In the genomic region with DNA sequence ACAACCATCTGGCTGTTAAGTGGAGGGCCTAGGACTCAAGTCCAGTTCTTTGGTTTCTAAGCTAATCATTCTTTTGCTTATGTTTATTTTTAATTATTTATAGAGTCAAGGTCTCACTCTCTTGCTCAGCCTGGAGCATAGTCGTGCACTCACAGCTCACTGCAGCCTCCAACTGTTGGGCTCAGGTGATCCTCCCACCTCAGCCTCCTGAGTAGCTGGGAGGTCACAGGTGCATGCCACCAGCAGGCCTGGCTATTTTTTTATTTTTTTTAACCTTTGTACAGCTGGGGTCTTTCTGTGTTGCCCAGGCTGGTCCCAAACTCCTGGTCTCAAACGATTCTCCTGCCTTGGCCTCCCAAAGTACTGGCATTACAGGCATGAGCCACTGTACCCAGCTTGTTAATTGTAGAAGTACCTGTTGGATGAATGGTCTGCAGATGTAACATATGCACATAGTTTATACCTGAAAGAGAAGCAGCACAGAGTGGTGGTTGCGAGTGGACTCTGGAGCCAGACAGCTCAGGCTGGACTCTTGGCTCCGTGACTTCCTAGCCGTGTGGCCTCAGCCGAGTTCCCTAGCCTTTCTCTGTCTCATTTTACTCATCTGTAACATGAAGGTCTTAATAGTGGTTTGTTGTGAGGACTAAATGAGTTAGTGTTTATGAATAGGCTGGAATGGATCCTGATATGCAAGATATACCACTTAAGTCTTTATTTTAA, we compare ENCODE assay signal across 27 cellular contexts.
"Had no signal": no experiment of that assay in that cellular context is flagged by ENCODE, and none has a peak within 500 bp of the region (broad histone marks: within the 10 kb centered on the region; RNA-seq: fewer than 3 reads in every experiment).

No MANE protein-coding gene starts in this region.

- H3K4me1 ChIP-seq: ascending aorta had no signal

- H3K27me3 Mint-ChIP-seq: activated naive CD8-positive, alpha-beta T cell treated with anti-CD3 and anti-CD28 coated beads, Interleukin-2, amount 50 U/mL, for 24 hours had no signal

- H3K27ac ChIP-seq: ascending aorta, Peyer's patch had no signal

- FAIRE-seq: bronchial epithelial cell had no signal

- DNase-seq: activated CD4-positive, alpha-beta T cell treated with anti-CD3 and anti-CD28 coated beads for 48 hours; activated CD4-positive, alpha-beta T cell treated with anti-CD3 and anti-CD28 coated beads, Interleukin-2, amount 50 U/mL, for 4 hours; activated CD4-positive, CD25-positive, alpha-beta regulatory T cell treated with anti-CD3 and anti-CD28 coated beads, Interleukin-2, amount 50 U/mL, for 72 hours; activated CD8-positive, alpha-beta memory T cell treated with anti-CD3 and anti-CD28 coated beads for 24 hours; activated effector memory CD4-positive, alpha-beta T cell treated with anti-CD3 and anti-CD28 coated beads, Interleukin-2, amount 50 U/mL, for 16 hours; activated naive CD4-positive, alpha-beta T cell treated with Interleukin-2 at 50 U/mL for 16 hours; activated naive CD8-positive, alpha-beta T cell treated with anti-CD3 and anti-CD28 coated beads, Interleukin-2, amount 50 U/mL, for 24 hours; activated T-cell treated with anti-CD3 and anti-CD28 coated beads, Interleukin-2, amount 50 U/mL, for 4 hours; amniotic stem cell; body of pancreas; central memory CD4-positive, alpha-beta T cell; KG1; NCI-H1092; NCI-H1930; NCI-H2171; NCI-H2227 treated with DMSO at 0.1 percent for 48 hours; NCI-H446 treated with DMSO at 0.1 percent for 48 hours; NCI-H524 treated with DMSO at 0.1 percent for 48 hours; NCI-H748 treated with DMSO at 0.1 percent for 48 hours; Peyer's patch; SHP77 treated with DMSO at 0.1 percent for 48 hours; T-helper 9 cell had no signal

- H3K4me3 Mint-ChIP-seq: activated naive CD8-positive, alpha-beta T cell treated with anti-CD3 and anti-CD28 coated beads, Interleukin-2, amount 50 U/mL, for 24 hours; activated T-cell treated with anti-CD3 and anti-CD28 coated beads, Interleukin-2, amount 50 U/mL, for 4 hours; T-helper 1 cell treated with Interleukin-12 subunit alpha and Interleukin-12 subunit beta and Interleukin-4 antibody, amounts not matched to agents 30 μg/mL and 1 μg/mL, for 36 hours; WTC11 had no signal

- H3K36me3 Mint-ChIP-seq: activated naive CD4-positive, alpha-beta T cell treated with anti-CD3 and anti-CD28 coated beads, Interleukin-2, amount 50 U/mL, for 72 hours; WTC11 had no signal

- H3K27me3 ChIP-seq: ascending aorta, body of pancreas, Peyer's patch had no signal

- H3K9me3 Mint-ChIP-seq: activated naive CD4-positive, alpha-beta T cell treated with anti-CD3 and anti-CD28 coated beads, Interleukin-2, amount 50 U/mL, for 72 hours; activated naive CD8-positive, alpha-beta T cell treated with anti-CD3 and anti-CD28 coated beads, Interleukin-2, amount 50 U/mL, for 24 hours; activated T-cell treated with anti-CD3 and anti-CD28 coated beads, Interleukin-2, amount 50 U/mL, for 4 hours; T-helper 1 cell treated with Interleukin-12 subunit alpha and Interleukin-12 subunit beta and Interleukin-4 antibody, amounts not matched to agents 30 μg/mL and 1 μg/mL, for 36 hours; WTC11 had no signal

- H3K4me3 ChIP-seq: ascending aorta, body of pancreas, Peyer's patch had no signal

- H3K9me3 ChIP-seq: ascending aorta, body of pancreas, Peyer's patch had no signal

- H3K27ac Mint-ChIP-seq: activated naive CD8-positive, alpha-beta T cell treated with anti-CD3 and anti-CD28 coated beads, Interleukin-2, amount 50 U/mL, for 24 hours; T-helper 1 cell treated with Interleukin-12 subunit alpha and Interleukin-12 subunit beta and Interleukin-4 antibody, amounts not matched to agents 30 μg/mL and 1 μg/mL, for 36 hours had no signal

- H3K36me3 ChIP-seq: ascending aorta, Peyer's patch had no signal

- ATAC-seq: activated naive CD4-positive, alpha-beta T cell treated with anti-CD3 and anti-CD28 coated beads, Interleukin-2, amount 50 U/mL, for 72 hours; activated naive CD8-positive, alpha-beta T cell treated with anti-CD3 and anti-CD28 coated beads, Interleukin-2, amount 50 U/mL, for 24 hours; activated T-cell treated with anti-CD3 and anti-CD28 coated beads, Interleukin-2, amount 50 U/mL, for 4 hours; body of pancreas; WTC11 had no signal
